In the genomic region with DNA sequence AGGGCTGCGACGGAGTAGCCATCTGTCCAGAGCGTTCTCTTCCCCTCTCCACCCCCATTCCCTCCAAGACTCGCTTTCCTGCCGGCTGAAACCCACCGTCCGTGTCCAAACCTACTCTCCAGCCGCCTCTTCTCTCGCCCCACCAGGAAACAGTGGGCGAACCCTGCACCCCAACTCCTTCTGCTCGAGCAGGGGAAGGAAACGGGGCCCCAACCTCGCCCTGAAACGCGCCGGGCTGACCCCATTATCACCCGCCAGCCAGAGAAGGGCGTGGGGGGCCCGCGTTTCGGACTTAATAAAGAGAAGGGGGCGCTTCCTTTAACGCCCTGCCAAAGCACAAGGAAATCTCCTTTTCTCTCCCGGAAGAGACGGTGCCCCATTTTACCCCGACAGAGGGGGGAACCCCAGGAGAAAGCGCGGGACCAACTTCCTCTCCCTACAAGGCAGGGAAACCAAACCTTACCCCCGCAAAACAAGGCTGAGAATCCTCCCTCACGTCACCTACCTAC, we compare ENCODE assay signal across 8 cellular contexts. TPM values are rescaled to one million over a fixed set of nuclear protein-coding genes. Genes with fewer than 3 reads are reported as not detected.
A peak's percentile ranks its signal among the peaks of the same experiment; 100 is the strongest.
DNase-seq lines count a peak whose midpoint lies in the region; ATAC-seq and TF ChIP-seq lines count a peak whose summit lies in the region.

No MANE protein-coding gene starts in this region.

- in situ Hi-C loops in KBM-7 (cut with MboI; ENCODE audit: low pct_unique_long_range_greater_than_20kb, low sequenced_read_pairs), result no loop called here

- H3F3A ChIP-seq in neural progenitor cell (ENCODE audit: low read depth), result peaks cover 35% of the 10 kb centered on the region

- peak overlapping the region; percentile 95 for H3K4me3 Mint-ChIP-seq in activated CD8-positive, alpha-beta memory T cell treated with anti-CD3 and anti-CD28 coated beads, Interleukin-2, amount 10 ng/mL, durations not matched to agents 7 days and 5 days
- H3K4me3 Mint-ChIP-seq in neural progenitor cell, result peak overlapping the region; percentile 97

- H3K4me2 ChIP-seq in neural progenitor cell, result peak overlapping the region; percentile 88

- no peaks in the 10 kb centered on the region for H3K27me3 ChIP-seq in BJ (ENCODE audit: control insufficient read depth, insufficient read depth, low read length)
- H3K27me3 ChIP-seq in neural progenitor cell, result no peaks in the 10 kb centered on the region

- H3K27me3 Mint-ChIP-seq in activated CD8-positive, alpha-beta memory T cell treated with anti-CD3 and anti-CD28 coated beads, Interleukin-2, amount 10 ng/mL, durations not matched to agents 7 days and 5 days, result no peaks in the 10 kb centered on the region
- H3K27me3 Mint-ChIP-seq in neural progenitor cell (ENCODE audit: insufficient read depth, low read depth), result peaks cover 2% of the 10 kb centered on the region

- TF ChIP-seq CTCF in BJ (IDR thresholded peaks at IDR 0.05; ENCODE audit: insufficient read depth, low read depth, low read length), result no peak
- TF ChIP-seq CTCF in epithelial cell of proximal tubule (conservative IDR thresholded peaks at IDR 0.05; ENCODE audit: low read depth, low read length), result no peak
- no peak for TF ChIP-seq CTCF in neural progenitor cell (IDR thresholded peaks at IDR 0.05)

- peak overlapping the region; percentile 99 for H3K9ac ChIP-seq in neural progenitor cell

- CTCF ChIA-PET in BJ (lab: Yijun Ruan, JAX), result interaction anchor here (0.7 to 1.0 kb wide), 2 partner anchors 12 to 48 kb away, joined by 3 read pairs; no protein-coding TSS in a partner anchor
- CTCF ChIA-PET in activated CD8-positive, alpha-beta memory T cell treated with anti-CD3 and anti-CD28 coated beads, Interleukin-2, amount 10 ng/mL, durations not matched to agents 7 days and 5 days (lab: Charles Lee), result interaction anchor here (0.8 to 2.6 kb wide), 6 partner anchors 12 to 32 kb away, joined by 3 to 13 read pairs (median 6); no protein-coding TSS in a partner anchor

- peak overlapping the region; percentile 99 for H3K27ac ChIP-seq in neural progenitor cell

- POLR2A ChIA-PET in BJ (lab: Charles Lee), result no interaction called here

- DNase-seq in BJ (ENCODE audit: low read depth) (no peak), KBM-7 (peak; percentile 37), epithelial cell of proximal tubule (ENCODE audit: low read depth) (no peak), neural progenitor cell (ENCODE audit: low spot score) (peak; percentile 34), KG1 (lab: John Stamatoyannopoulos, UW) (no peak)
- peak; percentile 72 for DNase-seq in activated CD8-positive, alpha-beta memory T cell treated with anti-CD3 and anti-CD28 coated beads, Interleukin-2, amount 10 ng/mL, durations not matched to agents 7 days and 5 days

- peaks cover 4% of the 10 kb centered on the region; the same call in 1 of the 2 replicates for H3K36me3 ChIP-seq in BJ (ENCODE audit: control insufficient read depth, insufficient read depth, low read length)
- no peaks in the 10 kb centered on the region for H3K36me3 ChIP-seq in neural progenitor cell

- H3K4me3 ChIP-seq in BJ (ENCODE audit: low read depth, low read length) (peak overlapping the region; percentile 73), epithelial cell of proximal tubule (ENCODE audit: low read depth, low read length) (peak overlapping the region; percentile 88), neural progenitor cell (peak overlapping the region; percentile 97)

- peak overlapping the region; percentile 100 for H3K27ac Mint-ChIP-seq in activated CD8-positive, alpha-beta memory T cell treated with anti-CD3 and anti-CD28 coated beads, Interleukin-2, amount 10 ng/mL, durations not matched to agents 7 days and 5 days
- H3K27ac Mint-ChIP-seq in neural progenitor cell, result peak overlapping the region; percentile 99

- no peaks in the 10 kb centered on the region for H3K9me3 ChIP-seq in neural progenitor cell (ENCODE audit: low read depth)

- peaks cover 33% of the 10 kb centered on the region for H3K36me3 Mint-ChIP-seq in activated CD8-positive, alpha-beta memory T cell treated with anti-CD3 and anti-CD28 coated beads, Interleukin-2, amount 10 ng/mL, durations not matched to agents 7 days and 5 days
- H3K36me3 Mint-ChIP-seq in neural progenitor cell, result peaks cover 10% of the 10 kb centered on the region

- no peak for ATAC-seq in activated CD8-positive, alpha-beta memory T cell treated with anti-CD3 and anti-CD28 coated beads, Interleukin-2, amount 10 ng/mL, durations not matched to agents 7 days and 5 days
- ATAC-seq in GM19395 (IDR thresholded peaks at IDR 0.05; ENCODE audit: unreplicated experiment), result no peak
- no peak for ATAC-seq in GM21526 (IDR thresholded peaks at IDR 0.05; ENCODE audit: low FRiP score, unreplicated experiment)

- H3K79me2 ChIP-seq in neural progenitor cell (ENCODE audit: low read depth), result peaks cover 62% of the 10 kb centered on the region

- peaks cover 7% of the 10 kb centered on the region for H4K20me1 ChIP-seq in neural progenitor cell (ENCODE audit: low read depth)

- H3K4me1 ChIP-seq in neural progenitor cell, result peaks cover 27% of the 10 kb centered on the region

- H3K4me1 Mint-ChIP-seq in activated CD8-positive, alpha-beta memory T cell treated with anti-CD3 and anti-CD28 coated beads, Interleukin-2, amount 10 ng/mL, durations not matched to agents 7 days and 5 days, result peaks cover 45% of the 10 kb centered on the region
- peaks cover 54% of the 10 kb centered on the region for H3K4me1 Mint-ChIP-seq in neural progenitor cell

- H3K9me3 Mint-ChIP-seq in activated CD8-positive, alpha-beta memory T cell treated with anti-CD3 and anti-CD28 coated beads, Interleukin-2, amount 10 ng/mL, durations not matched to agents 7 days and 5 days (ENCODE audit: low read depth), result no peaks in the 10 kb centered on the region
- H3K9me3 Mint-ChIP-seq in neural progenitor cell, result no peaks in the 10 kb centered on the region

- H2AFZ ChIP-seq in neural progenitor cell (replicated peaks), result no peak overlapping the region

RNA-seq across cellular contexts. Expression of a gene that starts 2.4 kb away (rescaled TPM):
- 3.3 and 4.3 TPM in 2 replicates for polyA plus RNA-seq in BJ (2011; rRNA removed)
- polyA minus RNA-seq in BJ (2011; rRNA and poly(A)+ RNA removed), result 7.1 and 10.1 TPM in 2 replicates
- total RNA-seq in activated CD8-positive, alpha-beta memory T cell treated with anti-CD3 and anti-CD28 coated beads, Interleukin-2, amount 10 ng/mL, durations not matched to agents 7 days and 5 days, result 100 to 1,000 TPM in 1 of 2 experiments, 10 to 100 TPM in 1; 98.9 to 114 TPM
- total RNA-seq in epithelial cell of proximal tubule, result 18.3 and 30.0 TPM in 2 replicates
- 19.1 and 29.1 TPM in 2 replicates for total RNA-seq in neural progenitor cell (ENCODE audit: low replicate concordance)

RNA-seq across cellular contexts. Expression of a gene that starts 19.5 kb away (rescaled TPM):
- 138 and 156 TPM in 2 replicates for polyA plus RNA-seq in BJ (2011; rRNA removed)
- polyA minus RNA-seq in BJ (2011; rRNA and poly(A)+ RNA removed), result 50.1 and 64.5 TPM in 2 replicates
- total RNA-seq in activated CD8-positive, alpha-beta memory T cell treated with anti-CD3 and anti-CD28 coated beads, Interleukin-2, amount 10 ng/mL, durations not matched to agents 7 days and 5 days, result 100 to 1,000 TPM; 153 to 171 TPM
- total RNA-seq in epithelial cell of proximal tubule, result 140 and 236 TPM in 2 replicates
- total RNA-seq in neural progenitor cell (ENCODE audit: low replicate concordance), result 258 and 305 TPM in 2 replicates

Comparison
In these comparisons a context has a peak if more than half of its experiments do, and no peak if none do; other contexts are left out.
1. DNase-seq: peak in KBM-7 (single experiment), activated CD8-positive, alpha-beta memory T cell treated with anti-CD3 and anti-CD28 coated beads, Interleukin-2, amount 10 ng/mL, durations not matched to agents 7 days and 5 days (single experiment) and neural progenitor cell (single experiment); none in BJ (single experiment), epithelial cell of proximal tubule (single experiment) and KG1 (single experiment).
2. Peak in every context shown above with its lines, with median percentiles within 50 percentile points of each other: H3K4me3 ChIP-seq.